9 cellular contexts compared by ENCODE assay signal in genomic region chr10:21518629-21519321, GRCh38. TPM values are rescaled to one million over a fixed set of nuclear protein-coding genes. Genes with fewer than 3 reads are reported as not detected.
DNase-seq lines count a peak whose midpoint lies in the region; ATAC-seq, FAIRE-seq and TF ChIP-seq lines count a peak whose summit lies in the region.
"Had no signal": no experiment of that assay in that cellular context is flagged by ENCODE, and none has a peak within 500 bp of the region (broad histone marks: within the 10 kb centered on the region; RNA-seq: fewer than 3 reads in every experiment).

No MANE protein-coding gene starts in this region.

- peak; percentile 25 for DNase-seq in DMS 273 (lab: John Stamatoyannopoulos, UW; ENCODE audit: unreplicated experiment)
- DNase-seq in DMS 273 treated with DMSO at 0.1 percent for 48 hours (lab: John Stamatoyannopoulos, UW), result no peak
- DNase-seq in SHP77 treated with DMSO at 0.1 percent for 48 hours (lab: John Stamatoyannopoulos, UW), result peak; percentile 25
- DNase-seq in fibroblast of mammary gland (ENCODE audit: low read depth), result no peak
- DNase-seq in pancreas, result no peak
- no peak for DNase-seq in NAMALWA (ENCODE audit: low spot score)

- 27 to 39% methylated on average over 16 of the region's 16 CpGs for WGBS in pancreas, 2 donors

- H3K4me3 ChIP-seq in fibroblast of mammary gland (ENCODE audit: control insufficient read depth, low read depth, low read length) (peak overlapping the region; percentile 61), pancreas (peak overlapping the region in 3 of 4 donors; percentile 0 to 74 (median 65))

- H3K27me3 ChIP-seq in pancreas, result no peaks in the 10 kb centered on the region

- TF ChIP-seq CTCF in fibroblast of mammary gland (conservative IDR thresholded peaks at IDR 0.05; ENCODE audit: control insufficient read depth, insufficient read depth, low read depth, low read length), result no peak
- no peak for TF ChIP-seq CTCF in pancreas (IDR thresholded peaks at IDR 0.05)

- peak; percentile 26 to 47 (median 31) for ATAC-seq in pancreas
- ATAC-seq in GM19452 (IDR thresholded peaks at IDR 0.05; ENCODE audit: unreplicated experiment), result no peak
- no peak for ATAC-seq in HG02678 (IDR thresholded peaks at IDR 0.05; ENCODE audit: unreplicated experiment)

- H3K9me3 ChIP-seq in pancreas, result no peaks in the 10 kb centered on the region

- H3K4me1 ChIP-seq in pancreas, result peaks cover 0 to 9% (median 0%) of the 10 kb centered on the region in 3 donors

- intact Hi-C loops in pancreas (cut with DNase I), result no loop called here

- no peaks in the 10 kb centered on the region for H3K36me3 ChIP-seq in pancreas

- H3K27ac ChIP-seq in pancreas, result peak overlapping the region in 3 of 4 donors; percentile 10 to 79 (median 73)

- no peak for FAIRE-seq in pancreas (lab: Jason Lieb, UNC)
- FAIRE-seq: A204.1 had no signal

RNA-seq across cellular contexts. Expression of gene SKIDA1, which starts 6.7 kb away (rescaled TPM):
- under 1 TPM; 0.51 to 0.97 (median 0.62) TPM for total RNA-seq in pancreas
- polyA plus RNA-seq in pancreas, result under 1 TPM; 0.23 to 0.52 TPM

RNA-seq across cellular contexts. Expression of gene MLLT10, which starts 15.3 kb away (rescaled TPM):
- total RNA-seq in pancreas, result 10 to 100 TPM; 10.7 to 25.1 (median 15.4) TPM
- 10 to 100 TPM; 11.3 to 14.5 TPM for polyA plus RNA-seq in pancreas

Comparison
In these comparisons a context has a peak if more than half of its experiments do, and no peak if none do; other contexts are left out.
1. DNase-seq: peak in DMS 273 (single experiment) and SHP77 treated with DMSO at 0.1 percent for 48 hours (single experiment); none in DMS 273 treated with DMSO at 0.1 percent for 48 hours (single experiment), fibroblast of mammary gland (single experiment), pancreas (0 of 6) and NAMALWA (single experiment).
2. ATAC-seq: peak in pancreas (4 of 4); none in GM19452 (single experiment) and HG02678 (single experiment).